In the genomic region with DNA sequence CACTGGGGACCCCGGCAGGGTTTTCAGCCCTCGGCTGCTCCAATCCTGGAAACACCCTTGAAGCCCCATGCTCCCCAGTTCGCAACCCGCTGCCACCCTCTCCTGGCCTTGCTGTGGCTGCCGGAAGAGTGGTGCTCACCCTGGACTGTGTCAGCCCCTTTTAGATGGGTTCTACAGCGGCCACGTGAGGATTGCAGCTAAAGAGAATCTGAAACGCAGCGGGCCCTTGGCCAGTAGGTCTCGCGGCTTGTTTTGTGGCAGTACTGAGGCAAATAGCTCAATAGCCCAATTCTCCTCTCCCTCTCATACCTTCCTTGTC, we compare ENCODE assay signal across 15 cellular contexts.
DNase-seq lines count a peak whose midpoint lies in the region; ATAC-seq, FAIRE-seq and TF ChIP-seq lines count a peak whose summit lies in the region.
"Had no signal": no experiment of that assay in that cellular context is flagged by ENCODE, and none has a peak within 500 bp of the region (broad histone marks: within the 10 kb centered on the region; RNA-seq: fewer than 3 reads in every experiment).

No MANE protein-coding gene starts in this region.

- no peak overlapping the region for H3K4me3 Mint-ChIP-seq in activated CD4-positive, alpha-beta memory T cell treated with anti-CD3 and anti-CD28 coated beads, Interleukin-2, amount 10 ng/mL, durations not matched to agents 7 days and 5 days
- no peak overlapping the region for H3K4me3 Mint-ChIP-seq in activated CD4-positive, alpha-beta memory T cell treated with anti-CD3 and anti-CD28 coated beads for 36 hours
- H3K4me3 Mint-ChIP-seq: activated naive CD4-positive, alpha-beta T cell treated with anti-CD3 and anti-CD28 coated beads, Interleukin-2, amount 10 ng/mL, durations not matched to agents 7 days and 5 days; CD4-positive, alpha-beta T cell had no signal

- POLR2A ChIA-PET in activated CD4-positive, alpha-beta memory T cell treated with anti-CD3 and anti-CD28 coated beads, Interleukin-2, amount 10 ng/mL, durations not matched to agents 7 days and 5 days (lab: Charles Lee): interaction anchor here (1.2 kb wide), 1 partner anchor 15 kb away, joined by 3 read pairs; no protein-coding TSS in a partner anchor
- POLR2A ChIA-PET in activated CD4-positive, alpha-beta memory T cell treated with anti-CD3 and anti-CD28 coated beads for 36 hours (lab: Charles Lee): no interaction called here

- H3K4me1 Mint-ChIP-seq in activated CD4-positive, alpha-beta memory T cell treated with anti-CD3 and anti-CD28 coated beads, Interleukin-2, amount 10 ng/mL, durations not matched to agents 7 days and 5 days: no peaks in the 10 kb centered on the region
- no peaks in the 10 kb centered on the region for H3K4me1 Mint-ChIP-seq in activated CD4-positive, alpha-beta memory T cell treated with anti-CD3 and anti-CD28 coated beads for 36 hours (ENCODE audit: low read depth)
- H3K4me1 Mint-ChIP-seq: activated naive CD4-positive, alpha-beta T cell treated with anti-CD3 and anti-CD28 coated beads, Interleukin-2, amount 10 ng/mL, durations not matched to agents 7 days and 5 days had no signal

- intact Hi-C loops in activated CD4-positive, alpha-beta memory T cell treated with anti-CD3 and anti-CD28 coated beads for 36 hours (cut with micrococcal nuclease): no loop called here

- H3K4me1 ChIP-seq in liver (ENCODE audit: control insufficient read depth in 4 of 4, insufficient read depth in 4 of 4, low read length in 3 of 4): no peaks in the 10 kb centered on the region
- H3K4me1 ChIP-seq: psoas muscle, thyroid gland had no signal

- H3K27ac ChIP-seq in liver (ENCODE audit: low read depth in 1 of 2, low read length in 2 of 2): peak overlapping the region; percentile 4 to 40
- H3K27ac ChIP-seq: psoas muscle, thyroid gland had no signal

- no peak for TF ChIP-seq RAD21 in liver (IDR thresholded peaks at IDR 0.05)

- FAIRE-seq in urothelium cell line (lab: Jason Lieb, UNC): peak; percentile 53
- FAIRE-seq: endometrium, G401.6 had no signal

- no peak overlapping the region for H3K4me3 ChIP-seq in liver (ENCODE audit: low read depth in 1 of 3, low read length in 3 of 3)
- H3K4me3 ChIP-seq: psoas muscle, thyroid gland had no signal

- no peaks in the 10 kb centered on the region for H3K27me3 Mint-ChIP-seq in activated CD4-positive, alpha-beta memory T cell treated with anti-CD3 and anti-CD28 coated beads, Interleukin-2, amount 10 ng/mL, durations not matched to agents 7 days and 5 days
- H3K27me3 Mint-ChIP-seq in activated CD4-positive, alpha-beta memory T cell treated with anti-CD3 and anti-CD28 coated beads for 36 hours: no peaks in the 10 kb centered on the region
- H3K27me3 Mint-ChIP-seq: CD4-positive, alpha-beta T cell had no signal

- TF ChIP-seq CTCF in liver (IDR thresholded peaks at IDR 0.05; ENCODE audit: low read depth, low read length, missing input control): no peak

- no peak overlapping the region for H3K9ac ChIP-seq in liver (ENCODE audit: low read depth in 1 of 2, low read length in 2 of 2)

- H3K27me3 ChIP-seq in liver (ENCODE audit: control insufficient read depth in 4 of 4, insufficient read depth in 4 of 4, low read length in 3 of 4): no peaks in the 10 kb centered on the region
- H3K27me3 ChIP-seq: thyroid gland had no signal

- peaks cover 19% of the 10 kb centered on the region for H3K36me3 Mint-ChIP-seq in activated CD4-positive, alpha-beta memory T cell treated with anti-CD3 and anti-CD28 coated beads, Interleukin-2, amount 10 ng/mL, durations not matched to agents 7 days and 5 days (ENCODE audit: low read depth)
- peaks cover 6% of the 10 kb centered on the region for H3K36me3 Mint-ChIP-seq in activated CD4-positive, alpha-beta memory T cell treated with anti-CD3 and anti-CD28 coated beads for 36 hours
- H3K36me3 Mint-ChIP-seq: activated naive CD4-positive, alpha-beta T cell treated with anti-CD3 and anti-CD28 coated beads, Interleukin-2, amount 10 ng/mL, durations not matched to agents 7 days and 5 days had no signal

- H3K36me3 ChIP-seq in liver (ENCODE audit: control insufficient read depth in 4 of 4, insufficient read depth in 3 of 4, low read depth in 1 of 4, low read length in 3 of 4): peaks cover 39 to 98% (median 86%) of the 10 kb centered on the region in 4 donors

- H3K27ac Mint-ChIP-seq in activated CD4-positive, alpha-beta memory T cell treated with anti-CD3 and anti-CD28 coated beads, Interleukin-2, amount 10 ng/mL, durations not matched to agents 7 days and 5 days: no peak overlapping the region
- H3K27ac Mint-ChIP-seq in activated CD4-positive, alpha-beta memory T cell treated with anti-CD3 and anti-CD28 coated beads for 36 hours: no peak overlapping the region
- H3K27ac Mint-ChIP-seq: activated naive CD4-positive, alpha-beta T cell treated with anti-CD3 and anti-CD28 coated beads, Interleukin-2, amount 10 ng/mL, durations not matched to agents 7 days and 5 days; CD4-positive, alpha-beta T cell had no signal

- H3K9me3 ChIP-seq in liver (ENCODE audit: control insufficient read depth in 4 of 4, low read length in 3 of 4): no peaks in the 10 kb centered on the region
- H3K9me3 ChIP-seq: psoas muscle, thyroid gland had no signal

- ATAC-seq in HG03354 (IDR thresholded peaks at IDR 0.05; ENCODE audit: poor library complexity, severe bottlenecking, unreplicated experiment) (no peak), HG03097 (IDR thresholded peaks at IDR 0.05; ENCODE audit: low FRiP score, unreplicated experiment) (no peak)

- CTCF ChIA-PET in activated CD4-positive, alpha-beta memory T cell treated with anti-CD3 and anti-CD28 coated beads, Interleukin-2, amount 10 ng/mL, durations not matched to agents 7 days and 5 days (lab: Charles Lee): no interaction called here
- CTCF ChIA-PET in activated CD4-positive, alpha-beta memory T cell treated with anti-CD3 and anti-CD28 coated beads for 36 hours (lab: Charles Lee): interaction anchor here (0.7 to 1.2 kb wide), 3 partner anchors 10 to 190 kb away, joined by 3 to 5 read pairs (median 3); no protein-coding TSS in a partner anchor

- WGBS in liver: 78% methylated on average over 11 of the region's 11 CpGs

- no peaks in the 10 kb centered on the region for H3K9me3 Mint-ChIP-seq in activated CD4-positive, alpha-beta memory T cell treated with anti-CD3 and anti-CD28 coated beads, Interleukin-2, amount 10 ng/mL, durations not matched to agents 7 days and 5 days
- no peaks in the 10 kb centered on the region for H3K9me3 Mint-ChIP-seq in activated CD4-positive, alpha-beta memory T cell treated with anti-CD3 and anti-CD28 coated beads for 36 hours
- H3K9me3 Mint-ChIP-seq: activated naive CD4-positive, alpha-beta T cell treated with anti-CD3 and anti-CD28 coated beads, Interleukin-2, amount 10 ng/mL, durations not matched to agents 7 days and 5 days; CD4-positive, alpha-beta T cell had no signal

- peak; percentile 4 for DNase-seq in activated CD4-positive, alpha-beta memory T cell treated with anti-CD3 and anti-CD28 coated beads, Interleukin-2, amount 10 ng/mL, durations not matched to agents 7 days and 5 days
- no peak for DNase-seq in activated CD4-positive, alpha-beta memory T cell treated with anti-CD3 and anti-CD28 coated beads for 36 hours
- DNase-seq in ecto neural progenitor cell (ENCODE audit: low spot score): peak; percentile 33
- no peak for DNase-seq in urothelium cell line (ENCODE audit: low spot score)
- DNase-seq in NCI-H82 treated with DMSO at 0.1 percent for 48 hours (lab: John Stamatoyannopoulos, UW; ENCODE audit: unreplicated experiment): no peak
- DNase-seq: 8988T; activated naive CD4-positive, alpha-beta T cell treated with anti-CD3 and anti-CD28 coated beads, Interleukin-2, amount 10 ng/mL, durations not matched to agents 7 days and 5 days; CD4-positive, alpha-beta T cell; psoas muscle; thyroid gland had no signal

TF ChIP-seq in liver, 16 proteins besides CTCF, POLR2A, EP300 and RAD21 (continues in another document):
- TF ChIP-seq, protein P1, sequence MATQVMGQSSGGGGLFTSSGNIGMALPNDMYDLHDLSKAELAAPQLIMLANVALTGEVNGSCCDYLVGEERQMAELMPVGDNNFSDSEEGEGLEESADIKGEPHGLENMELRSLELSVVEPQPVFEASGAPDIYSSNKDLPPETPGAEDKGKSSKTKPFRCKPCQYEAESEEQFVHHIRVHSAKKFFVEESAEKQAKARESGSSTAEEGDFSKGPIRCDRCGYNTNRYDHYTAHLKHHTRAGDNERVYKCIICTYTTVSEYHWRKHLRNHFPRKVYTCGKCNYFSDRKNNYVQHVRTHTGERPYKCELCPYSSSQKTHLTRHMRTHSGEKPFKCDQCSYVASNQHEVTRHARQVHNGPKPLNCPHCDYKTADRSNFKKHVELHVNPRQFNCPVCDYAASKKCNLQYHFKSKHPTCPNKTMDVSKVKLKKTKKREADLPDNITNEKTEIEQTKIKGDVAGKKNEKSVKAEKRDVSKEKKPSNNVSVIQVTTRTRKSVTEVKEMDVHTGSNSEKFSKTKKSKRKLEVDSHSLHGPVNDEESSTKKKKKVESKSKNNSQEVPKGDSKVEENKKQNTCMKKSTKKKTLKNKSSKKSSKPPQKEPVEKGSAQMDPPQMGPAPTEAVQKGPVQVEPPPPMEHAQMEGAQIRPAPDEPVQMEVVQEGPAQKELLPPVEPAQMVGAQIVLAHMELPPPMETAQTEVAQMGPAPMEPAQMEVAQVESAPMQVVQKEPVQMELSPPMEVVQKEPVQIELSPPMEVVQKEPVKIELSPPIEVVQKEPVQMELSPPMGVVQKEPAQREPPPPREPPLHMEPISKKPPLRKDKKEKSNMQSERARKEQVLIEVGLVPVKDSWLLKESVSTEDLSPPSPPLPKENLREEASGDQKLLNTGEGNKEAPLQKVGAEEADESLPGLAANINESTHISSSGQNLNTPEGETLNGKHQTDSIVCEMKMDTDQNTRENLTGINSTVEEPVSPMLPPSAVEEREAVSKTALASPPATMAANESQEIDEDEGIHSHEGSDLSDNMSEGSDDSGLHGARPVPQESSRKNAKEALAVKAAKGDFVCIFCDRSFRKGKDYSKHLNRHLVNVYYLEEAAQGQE (IDR thresholded peaks at IDR 0.05): no peak
- TF ChIP-seq RXRA (IDR thresholded peaks at IDR 0.05) (no peak), HNF4A (conservative IDR thresholded peaks at IDR 0.05) (no peak), NR2F2 (IDR thresholded peaks at IDR 0.05) (no peak), YY1 (IDR thresholded peaks at IDR 0.05) (no peak)
- TF ChIP-seq, protein P2, sequence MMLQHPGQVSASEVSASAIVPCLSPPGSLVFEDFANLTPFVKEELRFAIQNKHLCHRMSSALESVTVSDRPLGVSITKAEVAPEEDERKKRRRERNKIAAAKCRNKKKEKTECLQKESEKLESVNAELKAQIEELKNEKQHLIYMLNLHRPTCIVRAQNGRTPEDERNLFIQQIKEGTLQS (IDR thresholded peaks at IDR 0.05): no peak

Comparison
In these comparisons a context has a peak if more than half of its experiments do, and no peak if none do; other contexts are left out.
1. DNase-seq: peak in activated CD4-positive, alpha-beta memory T cell treated with anti-CD3 and anti-CD28 coated beads, Interleukin-2, amount 10 ng/mL, durations not matched to agents 7 days and 5 days (single experiment) and ecto neural progenitor cell (single experiment); none in activated CD4-positive, alpha-beta memory T cell treated with anti-CD3 and anti-CD28 coated beads for 36 hours (single experiment), urothelium cell line (single experiment) and NCI-H82 treated with DMSO at 0.1 percent for 48 hours (single experiment).